Comparison of ENCODE assay signal across 10 cellular contexts in the genomic region with DNA sequence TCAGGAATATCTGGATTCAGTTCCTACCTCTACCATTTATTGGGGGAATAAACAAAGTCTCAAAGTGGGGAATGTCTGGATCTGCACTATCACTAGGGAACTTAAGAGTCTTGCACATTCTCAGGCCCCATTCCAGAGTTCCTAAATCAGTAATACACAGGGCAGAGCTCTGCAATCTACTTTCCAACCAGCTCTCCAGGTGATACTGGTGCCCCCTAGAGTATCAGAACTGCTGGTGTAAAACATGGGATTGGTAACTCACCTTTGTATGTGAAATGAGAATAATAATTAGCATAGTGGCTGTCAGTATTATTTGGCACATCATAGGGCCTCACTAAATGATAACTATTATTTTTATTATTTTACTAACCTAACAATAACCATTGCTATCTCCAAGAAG.
DNase-seq lines count a peak whose midpoint lies in the region; TF ChIP-seq lines count a peak whose summit lies in the region.
"Had no signal": no experiment of that assay in that cellular context is flagged by ENCODE, and none has a peak within 500 bp of the region (broad histone marks: within the 10 kb centered on the region; RNA-seq: fewer than 3 reads in every experiment).

No MANE protein-coding gene starts in this region.

- H3K4me3 ChIP-seq in left ventricle myocardium inferior (no peak overlapping the region), mesenchymal stem cell (ENCODE audit: insufficient read depth in 1 of 2, low read depth in 1 of 2, low read length in 2 of 2) (no peak overlapping the region), esophagus squamous epithelium (no peak overlapping the region)

- H3K79me1 ChIP-seq in mesenchymal stem cell (replicated peaks; ENCODE audit: low read length, poor library complexity, severe bottlenecking) = no peaks in the 10 kb centered on the region

- H3K36me3 ChIP-seq in left ventricle myocardium inferior (no peaks in the 10 kb centered on the region), mesenchymal stem cell (ENCODE audit: control insufficient read depth in 1 of 2, insufficient read depth in 2 of 2, low read depth in 1 of 2, low read length in 2 of 2) (no peaks in the 10 kb centered on the region), esophagus squamous epithelium (no peaks in the 10 kb centered on the region)

- peaks cover 1% of the 10 kb centered on the region for H3K9me3 Mint-ChIP-seq in activated CD4-positive, alpha-beta T cell treated with anti-CD3 and anti-CD28 coated beads, Interleukin-2, amount 10 ng/mL, durations not matched to agents 7 days and 5 days

- intact Hi-C loops in left ventricle myocardium inferior (cut with micrococcal nuclease) (no loop called here), esophagus squamous epithelium (cut with DNase I) (no loop called here)

- no peak for TF ChIP-seq POLR2A in esophagus squamous epithelium (IDR thresholded peaks at IDR 0.05)

- H2AFZ ChIP-seq in mesenchymal stem cell (ENCODE audit: low read depth, low read length) = no peak overlapping the region

- H3K27ac ChIP-seq in 22Rv1 = no peak overlapping the region
- H3K27ac ChIP-seq in left ventricle myocardium inferior (replicated peaks) = no peak overlapping the region
- no peak overlapping the region for H3K27ac ChIP-seq in mesenchymal stem cell (ENCODE audit: low read length, poor library complexity, severe bottlenecking)
- H3K27ac ChIP-seq in esophagus squamous epithelium = no peak overlapping the region
- H3K27ac ChIP-seq: RWPE1 had no signal

- no peak overlapping the region for H4K8ac ChIP-seq in mesenchymal stem cell (ENCODE audit: low read length)

- H2BK12ac ChIP-seq in mesenchymal stem cell (ENCODE audit: low read length in 2 of 2) = no peak overlapping the region

- no peak overlapping the region for H2AK5ac ChIP-seq in mesenchymal stem cell (ENCODE audit: low read length, severe bottlenecking)

- TF ChIP-seq CTCF in 22Rv1 (IDR thresholded peaks at IDR 0.05) (peak; percentile 77), GM10248 (IDR thresholded peaks at IDR 0.05; ENCODE audit: control extremely low read depth, extremely low read depth, low read depth, missing control alignments) (peak; percentile 1), left ventricle myocardium inferior (IDR thresholded peaks at IDR 0.05; ENCODE audit: borderline replicate concordance) (peak; percentile 54), esophagus squamous epithelium (IDR thresholded peaks at IDR 0.05) (no peak)

- no peak overlapping the region for H3K4me2 ChIP-seq in mesenchymal stem cell (ENCODE audit: low read length, poor library complexity, severe bottlenecking)

- no peak overlapping the region for H3K9ac ChIP-seq in mesenchymal stem cell (ENCODE audit: low read length)

- no peaks in the 10 kb centered on the region for H3K27me3 Mint-ChIP-seq in activated CD4-positive, alpha-beta T cell treated with anti-CD3 and anti-CD28 coated beads, Interleukin-2, amount 10 ng/mL, durations not matched to agents 7 days and 5 days

- H3K27ac Mint-ChIP-seq in activated CD4-positive, alpha-beta T cell treated with anti-CD3 and anti-CD28 coated beads, Interleukin-2, amount 10 ng/mL, durations not matched to agents 7 days and 5 days = no peak overlapping the region

- H2BK15ac ChIP-seq in mesenchymal stem cell (ENCODE audit: low read depth, poor library complexity, severe bottlenecking) = no peak overlapping the region

- CTCF ChIA-PET in GM10248 (lab: Yijun Ruan, JAX) = interaction anchor here (1.3 to 1.6 kb wide), 2 partner anchors 19 to 458 kb away, joined by 3 to 5 read pairs; no protein-coding TSS in a partner anchor
- CTCF ChIA-PET in activated CD4-positive, alpha-beta T cell treated with anti-CD3 and anti-CD28 coated beads, Interleukin-2, amount 10 ng/mL, durations not matched to agents 7 days and 5 days (lab: Charles Lee) = no interaction called here

- no peaks in the 10 kb centered on the region for H3K4me1 Mint-ChIP-seq in activated CD4-positive, alpha-beta T cell treated with anti-CD3 and anti-CD28 coated beads, Interleukin-2, amount 10 ng/mL, durations not matched to agents 7 days and 5 days

- H3K27me3 ChIP-seq in left ventricle myocardium inferior (ENCODE audit: low read depth) = no peaks in the 10 kb centered on the region
- no peaks in the 10 kb centered on the region for H3K27me3 ChIP-seq in mesenchymal stem cell (ENCODE audit: control insufficient read depth in 1 of 2, insufficient read depth in 1 of 2, low read length in 2 of 2)
- H3K27me3 ChIP-seq in esophagus squamous epithelium = no peaks in the 10 kb centered on the region

- H4K91ac ChIP-seq in mesenchymal stem cell (ENCODE audit: low read length) = no peak overlapping the region

- H3K4ac ChIP-seq in mesenchymal stem cell (ENCODE audit: low read depth in 1 of 2, low read length in 2 of 2) = no peak overlapping the region

- H2BK5ac ChIP-seq in mesenchymal stem cell (ENCODE audit: low read depth, low read length, poor library complexity, severe bottlenecking) = no peak overlapping the region

- H3K4me1 ChIP-seq in left ventricle myocardium inferior = no peaks in the 10 kb centered on the region
- H3K4me1 ChIP-seq in mesenchymal stem cell (ENCODE audit: control insufficient read depth, insufficient read depth, low read depth, low read length) = no peaks in the 10 kb centered on the region
- no peaks in the 10 kb centered on the region for H3K4me1 ChIP-seq in esophagus squamous epithelium

- no peaks in the 10 kb centered on the region for H3K36me3 Mint-ChIP-seq in activated CD4-positive, alpha-beta T cell treated with anti-CD3 and anti-CD28 coated beads, Interleukin-2, amount 10 ng/mL, durations not matched to agents 7 days and 5 days (ENCODE audit: low read depth)

- H3K18ac ChIP-seq in mesenchymal stem cell (ENCODE audit: low read depth in 1 of 2, low read length in 2 of 2) = no peak overlapping the region

- no peak overlapping the region for H2BK120ac ChIP-seq in mesenchymal stem cell (ENCODE audit: low read depth, low read length)

- DNase-seq in GM10248 (ENCODE audit: extremely low spot score) (no peak), NCI-H82 treated with DMSO at 0.1 percent for 48 hours (lab: John Stamatoyannopoulos, UW; ENCODE audit: unreplicated experiment) (peak; percentile 2), left ventricle myocardium inferior (no peak), mesenchymal stem cell (no peak), esophagus squamous epithelium (lab: John Stamatoyannopoulos, UW) (no peak), AG20443 (ENCODE audit: low spot score) (no peak)
- no peak for DNase-seq in activated CD4-positive, alpha-beta T cell treated with anti-CD3 and anti-CD28 coated beads, Interleukin-2, amount 10 ng/mL, durations not matched to agents 7 days and 5 days
- DNase-seq: C1 segment of cervical spinal cord had no signal

- H3K14ac ChIP-seq in mesenchymal stem cell (ENCODE audit: low read length in 2 of 2) = no peak overlapping the region

- H3K4me3 Mint-ChIP-seq in activated CD4-positive, alpha-beta T cell treated with anti-CD3 and anti-CD28 coated beads, Interleukin-2, amount 10 ng/mL, durations not matched to agents 7 days and 5 days = no peak overlapping the region

- POLR2A ChIA-PET in GM10248 (lab: Yijun Ruan, JAX) = no interaction called here
- POLR2A ChIA-PET in activated CD4-positive, alpha-beta T cell treated with anti-CD3 and anti-CD28 coated beads, Interleukin-2, amount 10 ng/mL, durations not matched to agents 7 days and 5 days (lab: Charles Lee) = no interaction called here

- no peaks in the 10 kb centered on the region for H3K9me3 ChIP-seq in left ventricle myocardium inferior (replicated peaks)
- H3K9me3 ChIP-seq in mesenchymal stem cell (ENCODE audit: control insufficient read depth, low read length) = no peaks in the 10 kb centered on the region
- H3K9me3 ChIP-seq in esophagus squamous epithelium = no peaks in the 10 kb centered on the region

- no peak overlapping the region for H3K23ac ChIP-seq in mesenchymal stem cell (ENCODE audit: low read length in 2 of 2)

Comparison
In these comparisons a context has a peak if more than half of its experiments do, and no peak if none do; other contexts are left out.
1. CTCF ChIP-seq: peak in 22Rv1 (single experiment), GM10248 (single experiment) and left ventricle myocardium inferior (single experiment); none in esophagus squamous epithelium (0 of 6).